In the genomic region with DNA sequence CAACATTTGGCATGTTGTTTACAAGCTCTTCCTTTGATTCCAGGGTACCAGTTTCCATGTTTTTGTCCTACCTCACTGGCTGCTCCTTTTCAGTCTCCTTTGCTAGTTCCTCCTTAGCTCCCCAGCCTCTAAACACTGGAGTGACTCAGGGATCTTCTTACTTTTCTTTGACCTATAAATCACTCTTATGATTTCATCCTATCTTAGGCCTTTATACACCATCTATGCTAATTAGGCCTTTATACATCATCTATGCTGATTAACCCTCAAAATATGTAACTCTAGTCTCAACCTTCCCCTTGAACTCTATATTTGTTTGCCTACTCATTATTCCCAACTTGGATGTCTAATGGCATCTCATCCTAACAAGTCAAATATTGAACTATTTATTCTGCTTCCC, we compare ENCODE assay signal across 11 cellular contexts. TPM values are rescaled to one million over a fixed set of nuclear protein-coding genes. Genes with fewer than 3 reads are reported as not detected.
DNase-seq lines count a peak whose midpoint lies in the region; ATAC-seq and TF ChIP-seq lines count a peak whose summit lies in the region.
"Had no signal": no experiment of that assay in that cellular context is flagged by ENCODE, and none has a peak within 500 bp of the region (broad histone marks: within the 10 kb centered on the region; RNA-seq: fewer than 3 reads in every experiment).

No MANE protein-coding gene starts in this region.

- peaks cover 48% of the 10 kb centered on the region for H3K4me1 Mint-ChIP-seq in GM23338
- H3K4me1 Mint-ChIP-seq in activated T-helper 17 cell treated with anti-CD3 and anti-CD28 coated beads, Interleukin-2, amount 50 U/mL, for 72 hours: peaks cover 64% of the 10 kb centered on the region

- peak overlapping the region; percentile 57; the same call in 1 of the 2 replicates for H3K4me2 ChIP-seq in GM23338

- ATAC-seq in GM23338: no peak
- ATAC-seq in activated T-helper 17 cell treated with anti-CD3 and anti-CD28 coated beads, Interleukin-2, amount 50 U/mL, for 72 hours (replicated peaks): peak; percentile 84
- ATAC-seq in foreskin keratinocyte: peak; percentile 100
- ATAC-seq in GM21528 (IDR thresholded peaks at IDR 0.05; ENCODE audit: low FRiP score, unreplicated experiment): no peak
- no peak for ATAC-seq in gastroesophageal sphincter

- H4K20me1 ChIP-seq in GM23338 (replicated peaks; ENCODE audit: insufficient read depth): no peaks in the 10 kb centered on the region

- H2AFZ ChIP-seq in GM23338: no peak overlapping the region

- no peaks in the 10 kb centered on the region for H3K27me3 Mint-ChIP-seq in GM23338 (ENCODE audit: insufficient read depth, low read depth, poor library complexity)
- no peaks in the 10 kb centered on the region for H3K27me3 Mint-ChIP-seq in activated T-helper 17 cell treated with anti-CD3 and anti-CD28 coated beads, Interleukin-2, amount 50 U/mL, for 72 hours

- H3K36me3 Mint-ChIP-seq in GM23338 (ENCODE audit: low read depth): peaks cover 56% of the 10 kb centered on the region
- peaks cover 76% of the 10 kb centered on the region for H3K36me3 Mint-ChIP-seq in activated T-helper 17 cell treated with anti-CD3 and anti-CD28 coated beads, Interleukin-2, amount 50 U/mL, for 72 hours (ENCODE audit: low read depth)

- H3K27ac ChIP-seq in GM23338 (ENCODE audit: low read depth): 0 out of 2 replicates have a peak overlapping the region, but pooled peaks have one; percentile 52
- no peak overlapping the region for H3K27ac ChIP-seq in foreskin keratinocyte
- H3K27ac ChIP-seq in sigmoid colon: peak overlapping the region in 1 of 4 donors; percentile 1
- no peak overlapping the region for H3K27ac ChIP-seq in gastroesophageal sphincter
- H3K27ac ChIP-seq: SJCRH30 had no signal

- intact Hi-C loops in sigmoid colon (cut with DNase I): no loop called here

- no peaks in the 10 kb centered on the region for H3K36me3 ChIP-seq in GM23338 (ENCODE audit: insufficient read depth)
- no peaks in the 10 kb centered on the region for H3K36me3 ChIP-seq in sigmoid colon
- H3K36me3 ChIP-seq in gastroesophageal sphincter: peaks cover 0 to 10% of the 10 kb centered on the region in 2 donors

- H3K4me3 ChIP-seq in AG09309 (ENCODE audit: control insufficient read depth, low read depth, low read length) (no peak overlapping the region), GM23338 (0 out of 2 replicates have a peak overlapping the region, but pooled peaks have one; percentile 14), sigmoid colon (no peak overlapping the region), gastroesophageal sphincter (no peak overlapping the region)
- H3K4me3 ChIP-seq: SJCRH30 had no signal

- H3K9me3 ChIP-seq in sigmoid colon (no peaks in the 10 kb centered on the region), gastroesophageal sphincter (no peaks in the 10 kb centered on the region)

- H3K9me2 ChIP-seq in GM23338 (ENCODE audit: insufficient read depth): 0 out of 2 replicates have a peak, but pooled peaks cover 6% of the 10 kb centered on the region

- H3K4me3 Mint-ChIP-seq in GM23338: no peak overlapping the region
- H3K4me3 Mint-ChIP-seq in activated T-helper 17 cell treated with anti-CD3 and anti-CD28 coated beads, Interleukin-2, amount 50 U/mL, for 72 hours: peak overlapping the region; percentile 15

- H3K9me3 Mint-ChIP-seq in GM23338: peaks cover 22% of the 10 kb centered on the region
- no peaks in the 10 kb centered on the region for H3K9me3 Mint-ChIP-seq in activated T-helper 17 cell treated with anti-CD3 and anti-CD28 coated beads, Interleukin-2, amount 50 U/mL, for 72 hours

- no peaks in the 10 kb centered on the region for H3F3A ChIP-seq in GM23338 (replicated peaks; ENCODE audit: low read depth)

- TF ChIP-seq CTCF in AG09309 (IDR thresholded peaks at IDR 0.05; ENCODE audit: control insufficient read depth, insufficient read depth, low read depth, low read length, missing control alignments): no peak
- TF ChIP-seq CTCF in GM23338 (conservative IDR thresholded peaks at IDR 0.05; ENCODE audit: low read depth in 2 of 2): no peak
- no peak for TF ChIP-seq CTCF in foreskin keratinocyte (conservative IDR thresholded peaks at IDR 0.05)
- TF ChIP-seq CTCF in sigmoid colon (IDR thresholded peaks at IDR 0.05): no peak
- no peak for TF ChIP-seq CTCF in gastroesophageal sphincter (IDR thresholded peaks at IDR 0.05)

- H3K27ac Mint-ChIP-seq in GM23338: no peak overlapping the region
- H3K27ac Mint-ChIP-seq in activated T-helper 17 cell treated with anti-CD3 and anti-CD28 coated beads, Interleukin-2, amount 50 U/mL, for 72 hours: peak overlapping the region; percentile 58

- no peaks in the 10 kb centered on the region for H3K27me3 ChIP-seq in GM23338 (ENCODE audit: insufficient read depth)
- H3K27me3 ChIP-seq in foreskin keratinocyte: no peaks in the 10 kb centered on the region
- no peaks in the 10 kb centered on the region for H3K27me3 ChIP-seq in sigmoid colon
- H3K27me3 ChIP-seq in gastroesophageal sphincter: no peaks in the 10 kb centered on the region
- H3K27me3 ChIP-seq: SJCRH30 had no signal

- TF ChIP-seq POLR2A in sigmoid colon (IDR thresholded peaks at IDR 0.05) (no peak), gastroesophageal sphincter (IDR thresholded peaks at IDR 0.05) (no peak)

- H3K4me1 ChIP-seq in GM23338 (ENCODE audit: insufficient read depth) (peaks cover 53% of the 10 kb centered on the region), foreskin keratinocyte (peaks cover 19% of the 10 kb centered on the region), sigmoid colon (peaks cover 0 to 72% (median 36%) of the 10 kb centered on the region in 4 donors), gastroesophageal sphincter (peaks cover under 1 to 82% (median 7%) of the 10 kb centered on the region in 3 donors)
- H3K4me1 ChIP-seq: SJCRH30 had no signal

- DNase-seq in AG09309 (ENCODE audit: low read depth) (peak; percentile 61), GM23338 (ENCODE audit: low spot score) (no peak), foreskin keratinocyte (peak; percentile 95 to 96), sigmoid colon (no peak), HuH-7.5 (ENCODE audit: low spot score) (no peak)
- DNase-seq: NCI-H187; SJCRH30; stimulated activated CD4-positive, alpha-beta T cell treated with anti-CD3 and anti-CD28 coated beads, Interleukin-4, amount 100 ng/mL, for 4 hours had no signal

- H3K79me2 ChIP-seq in GM23338 (replicated peaks; ENCODE audit: insufficient read depth): peaks cover 98% of the 10 kb centered on the region

- TF ChIP-seq EP300 in sigmoid colon (IDR thresholded peaks at IDR 0.05) (no peak), gastroesophageal sphincter (IDR thresholded peaks at IDR 0.05) (no peak)

TF ChIP-seq in GM23338, 12 proteins besides CTCF, POLR2A, EP300 and RAD21 (continues in another document):
- TF ChIP-seq EZH2phosphoT487 (IDR thresholded peaks at IDR 0.05; ENCODE audit: unreplicated experiment) (no peak), CREB1 (CRISPR knock-in tag; IDR thresholded peaks at IDR 0.05; ENCODE audit: low read depth) (no peak), POLR2AphosphoS5 (IDR thresholded peaks at IDR 0.05; ENCODE audit: low read depth) (no peak), ZNF114 (CRISPR knock-in tag; IDR thresholded peaks at IDR 0.05) (no peak)
- TF ChIP-seq, protein P1, sequence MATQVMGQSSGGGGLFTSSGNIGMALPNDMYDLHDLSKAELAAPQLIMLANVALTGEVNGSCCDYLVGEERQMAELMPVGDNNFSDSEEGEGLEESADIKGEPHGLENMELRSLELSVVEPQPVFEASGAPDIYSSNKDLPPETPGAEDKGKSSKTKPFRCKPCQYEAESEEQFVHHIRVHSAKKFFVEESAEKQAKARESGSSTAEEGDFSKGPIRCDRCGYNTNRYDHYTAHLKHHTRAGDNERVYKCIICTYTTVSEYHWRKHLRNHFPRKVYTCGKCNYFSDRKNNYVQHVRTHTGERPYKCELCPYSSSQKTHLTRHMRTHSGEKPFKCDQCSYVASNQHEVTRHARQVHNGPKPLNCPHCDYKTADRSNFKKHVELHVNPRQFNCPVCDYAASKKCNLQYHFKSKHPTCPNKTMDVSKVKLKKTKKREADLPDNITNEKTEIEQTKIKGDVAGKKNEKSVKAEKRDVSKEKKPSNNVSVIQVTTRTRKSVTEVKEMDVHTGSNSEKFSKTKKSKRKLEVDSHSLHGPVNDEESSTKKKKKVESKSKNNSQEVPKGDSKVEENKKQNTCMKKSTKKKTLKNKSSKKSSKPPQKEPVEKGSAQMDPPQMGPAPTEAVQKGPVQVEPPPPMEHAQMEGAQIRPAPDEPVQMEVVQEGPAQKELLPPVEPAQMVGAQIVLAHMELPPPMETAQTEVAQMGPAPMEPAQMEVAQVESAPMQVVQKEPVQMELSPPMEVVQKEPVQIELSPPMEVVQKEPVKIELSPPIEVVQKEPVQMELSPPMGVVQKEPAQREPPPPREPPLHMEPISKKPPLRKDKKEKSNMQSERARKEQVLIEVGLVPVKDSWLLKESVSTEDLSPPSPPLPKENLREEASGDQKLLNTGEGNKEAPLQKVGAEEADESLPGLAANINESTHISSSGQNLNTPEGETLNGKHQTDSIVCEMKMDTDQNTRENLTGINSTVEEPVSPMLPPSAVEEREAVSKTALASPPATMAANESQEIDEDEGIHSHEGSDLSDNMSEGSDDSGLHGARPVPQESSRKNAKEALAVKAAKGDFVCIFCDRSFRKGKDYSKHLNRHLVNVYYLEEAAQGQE (IDR thresholded peaks at IDR 0.05; ENCODE audit: unreplicated experiment): no peak

RNA-seq across cellular contexts. Expression of a gene that starts 9.5 kb away (rescaled TPM):
- 99.9 and 101 TPM in 2 replicates for total RNA-seq in GM23338 (2014; rRNA removed; shearing (Covaris generic))
- polyA plus RNA-seq in GM23338 (2016; fragmentation: Nextera tagmentation; extraction: Ambion mirVana) (52.6 and 61.7 TPM in 2 replicates), foreskin keratinocyte (24.5 and 28.8 TPM in 2 replicates), sigmoid colon (10 to 100 TPM; 10.8 to 45.4 (median 16.6) TPM)
- total RNA-seq in activated T-helper 17 cell treated with anti-CD3 and anti-CD28 coated beads, Interleukin-2, amount 50 U/mL, for 72 hours: 100 to 1,000 TPM in 1 of 2 donors, 10 to 100 TPM in 1; 81.7 to 115 TPM
- total RNA-seq in foreskin keratinocyte (69.1 and 72.1 TPM in 2 replicates), sigmoid colon (10 to 100 TPM; 69.5 to 95.6 (median 92.6) TPM), gastroesophageal sphincter (100 to 1,000 TPM in 2 of 4 donors, 10 to 100 TPM in 2; 90.2 to 125 (median 97.5) TPM)

RNA-seq across cellular contexts. Expression of a gene that starts 31.5 kb away (rescaled TPM):
- 93.7 and 109 TPM in 2 replicates for total RNA-seq in GM23338 (2014; rRNA removed; shearing (Covaris generic))
- 963 and 996 TPM in 2 replicates for polyA plus RNA-seq in GM23338 (2016; fragmentation: Nextera tagmentation; extraction: Ambion mirVana)
- total RNA-seq in activated T-helper 17 cell treated with anti-CD3 and anti-CD28 coated beads, Interleukin-2, amount 50 U/mL, for 72 hours: 100 to 1,000 TPM; 260 to 372 TPM
- total RNA-seq in foreskin keratinocyte: 475 and 490 TPM in 2 replicates
- polyA plus RNA-seq in foreskin keratinocyte: 478 and 491 TPM in 2 replicates
- total RNA-seq in sigmoid colon: 1,000 to 10,000 TPM in 1 of 4 donors, 100 to 1,000 TPM in 3; 419 to 3,086 (median 644) TPM
- 1,000 to 10,000 TPM in 2 of 3 donors, 100 to 1,000 TPM in 1; 948 to 2,470 (median 1,191) TPM for polyA plus RNA-seq in sigmoid colon
- total RNA-seq in gastroesophageal sphincter: 100 to 1,000 TPM; 148 to 764 (median 376) TPM

Comparison
In these comparisons a context has a peak if more than half of its experiments do, and no peak if none do; other contexts are left out.
1. DNase-seq: peak in AG09309 (single experiment) and foreskin keratinocyte (2 of 2); none in GM23338 (single experiment), sigmoid colon (single experiment) and HuH-7.5 (single experiment).
2. ATAC-seq: peak in activated T-helper 17 cell treated with anti-CD3 and anti-CD28 coated beads, Interleukin-2, amount 50 U/mL, for 72 hours (single experiment) and foreskin keratinocyte (single experiment); none in GM23338 (single experiment), GM21528 (single experiment) and gastroesophageal sphincter (single experiment).